ENCODE assay signal across 16 cellular contexts in genomic region chr1:231515748-231516147, GRCh38. TPM values are rescaled to one million over a fixed set of nuclear protein-coding genes. Genes with fewer than 3 reads are reported as not detected.
DNase-seq lines count a peak whose midpoint lies in the region; ATAC-seq, FAIRE-seq and TF ChIP-seq lines count a peak whose summit lies in the region.
"Had no signal": no experiment of that assay in that cellular context is flagged by ENCODE, and none has a peak within 500 bp of the region (broad histone marks: within the 10 kb centered on the region; RNA-seq: fewer than 3 reads in every experiment).

No MANE protein-coding gene starts in this region.

- intact Hi-C loops in MCF 10A (cut with micrococcal nuclease) = no loop called here

- no peak for TF ChIP-seq CTCF in MCF 10A (IDR thresholded peaks at IDR 0.05; ENCODE audit: unreplicated experiment)

- no peak for DNase-seq in GM19239 (ENCODE audit: insufficient read length, low spot score)
- DNase-seq in SIG-M5 (lab: John Stamatoyannopoulos, UW) = peak; percentile 68
- DNase-seq in pons (ENCODE audit: low spot score) = peak; percentile 70
- DNase-seq in MCF 10A (ENCODE audit: unreplicated experiment) = no peak
- DNase-seq in NCI-H146 treated with DMSO at 0.1 percent for 48 hours (lab: John Stamatoyannopoulos, UW; ENCODE audit: unreplicated experiment) = no peak
- no peak for DNase-seq in NCI-H1092 (lab: John Stamatoyannopoulos, UW)
- DNase-seq: activated naive CD4-positive, alpha-beta T cell; DMS79; GM23248; hippocampal formation; KG1; SW 1271; testis had no signal

- H3K9me3 Mint-ChIP-seq in MCF 10A (ENCODE audit: unreplicated experiment) = no peaks in the 10 kb centered on the region
- H3K9me3 Mint-ChIP-seq: dendritic cell treated with granulocyte-macrophage colony-stimulating factor and Interleukin-4, amounts not matched to agents 40 ng/mL and 50 ng/mL, for 4 days had no signal

- peaks cover 7% of the 10 kb centered on the region for H3K4me1 Mint-ChIP-seq in MCF 10A (ENCODE audit: insufficient read depth, unreplicated experiment)

- FAIRE-seq in GM19239 (lab: Jason Lieb, UNC) = peak; percentile 51

- BruUV-seq in MCF 10A (replicated peaks; lab: Mats Ljungman, UMichigan) = no TSS peak

- peak; percentile 73 for ATAC-seq in HG03354 (IDR thresholded peaks at IDR 0.05; ENCODE audit: poor library complexity, severe bottlenecking, unreplicated experiment)
- ATAC-seq in HG02884 (IDR thresholded peaks at IDR 0.05; ENCODE audit: unreplicated experiment) = no peak

- no peaks in the 10 kb centered on the region for H3K27me3 Mint-ChIP-seq in MCF 10A (ENCODE audit: insufficient read depth, unreplicated experiment)

- H3K4me3 Mint-ChIP-seq in MCF 10A (ENCODE audit: unreplicated experiment) = no peak overlapping the region
- H3K4me3 Mint-ChIP-seq: dendritic cell treated with granulocyte-macrophage colony-stimulating factor and Interleukin-4, amounts not matched to agents 40 ng/mL and 50 ng/mL, for 4 days had no signal

- H3K27ac Mint-ChIP-seq in MCF 10A (ENCODE audit: low read depth, unreplicated experiment) = no peak overlapping the region
- H3K27ac Mint-ChIP-seq: dendritic cell treated with granulocyte-macrophage colony-stimulating factor and Interleukin-4, amounts not matched to agents 40 ng/mL and 50 ng/mL, for 4 days had no signal

- POLR2A ChIA-PET in MCF 10A (lab: Yijun Ruan, JAX) = no interaction called here

- CTCF ChIA-PET in MCF 10A (lab: Yijun Ruan, JAX) = no interaction called here

- H3K36me3 Mint-ChIP-seq in MCF 10A (ENCODE audit: insufficient read depth, unreplicated experiment) = no peaks in the 10 kb centered on the region

RNA-seq across cellular contexts. Expression of gene TSNAX, which starts 12.7 kb away (rescaled TPM):
- total RNA-seq in MCF 10A (2022) = 79.0 and 80.2 TPM in 2 replicates

Comparison
In these comparisons a context has a peak if more than half of its experiments do, and no peak if none do; other contexts are left out.
1. DNase-seq: peak in SIG-M5 (single experiment) and pons (single experiment); none in GM19239 (single experiment), MCF 10A (single experiment), NCI-H146 treated with DMSO at 0.1 percent for 48 hours (single experiment) and NCI-H1092 (single experiment).